Comparison of ENCODE assay signal across 24 cellular contexts in genomic region chr12:47067778-47068431, GRCh38. TPM values are rescaled to one million over a fixed set of nuclear protein-coding genes. Genes with fewer than 3 reads are reported as not detected.
DNase-seq lines count a peak whose midpoint lies in the region; ATAC-seq and TF ChIP-seq lines count a peak whose summit lies in the region.
"Had no signal": no experiment of that assay in that cellular context is flagged by ENCODE, and none has a peak within 500 bp of the region (broad histone marks: within the 10 kb centered on the region; RNA-seq: fewer than 3 reads in every experiment).

No MANE protein-coding gene starts in this region.

- H3K27me3 ChIP-seq in HUES48 (ENCODE audit: control insufficient read depth, insufficient read depth, low read length) (no peaks in the 10 kb centered on the region), right cardiac atrium (ENCODE audit: control insufficient read depth, insufficient read depth) (no peaks in the 10 kb centered on the region)
- H3K27me3 ChIP-seq: BLaER1, esophagus muscularis mucosa, gastroesophageal sphincter, MG63, upper lobe of left lung had no signal

- peak overlapping the region; percentile 65 for H3K27ac ChIP-seq in HUES48 (ENCODE audit: low read depth, low read length)
- no peak overlapping the region for H3K27ac ChIP-seq in right cardiac atrium (ENCODE audit: low read length)
- H3K27ac ChIP-seq: BLaER1, esophagus muscularis mucosa, gastroesophageal sphincter, upper lobe of left lung had no signal

- H3K4me3 Mint-ChIP-seq in stimulated activated memory B cell treated with anti-CD40 and anti-IgM and Interleukin-4, amounts not matched to agents 10 μg/mL and 1 μg/mL and 100 μg/mL, for 72 hours = no peak overlapping the region
- H3K4me3 Mint-ChIP-seq: activated naive CD4-positive, alpha-beta T cell treated with anti-CD3 and anti-CD28 coated beads, Interleukin-2, amount 10 ng/mL, durations not matched to agents 7 days and 5 days; IgD-negative memory B cell; natural killer cell; stimulated activated naive CD8-positive, alpha-beta T cell treated with anti-CD3 and anti-CD28 coated beads, Interleukin-15, Interleukin-2, amounts not matched to agents 100 ng/mL and 50 ng/mL, for 24 hours; T-helper 17 cell had no signal

- no peak for ATAC-seq in stimulated activated memory B cell treated with anti-CD40 and anti-IgM and Interleukin-4, amounts not matched to agents 10 μg/mL and 1 μg/mL and 100 μg/mL, for 72 hours
- ATAC-seq in GM19023 (IDR thresholded peaks at IDR 0.05; ENCODE audit: unreplicated experiment) = no peak
- ATAC-seq in HG03460 (IDR thresholded peaks at IDR 0.05; ENCODE audit: unreplicated experiment) = no peak
- ATAC-seq in right cardiac atrium = no peak
- ATAC-seq: gastroesophageal sphincter, natural killer cell, T-helper 17 cell had no signal

- intact Hi-C loops in right cardiac atrium (cut with DNase I) = no loop called here

- H3K36me3 ChIP-seq in HUES48 (ENCODE audit: control insufficient read depth, insufficient read depth, low read length) = no peaks in the 10 kb centered on the region
- H3K36me3 ChIP-seq: BLaER1, esophagus muscularis mucosa, gastroesophageal sphincter, MG63, upper lobe of left lung had no signal

- H3K27ac Mint-ChIP-seq in stimulated activated memory B cell treated with anti-CD40 and anti-IgM and Interleukin-4, amounts not matched to agents 10 μg/mL and 1 μg/mL and 100 μg/mL, for 72 hours = peak overlapping the region; percentile 81
- H3K27ac Mint-ChIP-seq: activated naive CD4-positive, alpha-beta T cell treated with anti-CD3 and anti-CD28 coated beads, Interleukin-2, amount 10 ng/mL, durations not matched to agents 7 days and 5 days; natural killer cell; T-helper 17 cell had no signal

- H3K9ac ChIP-seq in HUES48 (ENCODE audit: low read depth, low read length) = no peak overlapping the region
- H3K9ac ChIP-seq: BLaER1 had no signal

- no peaks in the 10 kb centered on the region for H3K27me3 Mint-ChIP-seq in stimulated activated memory B cell treated with anti-CD40 and anti-IgM and Interleukin-4, amounts not matched to agents 10 μg/mL and 1 μg/mL and 100 μg/mL, for 72 hours
- H3K27me3 Mint-ChIP-seq: activated naive CD4-positive, alpha-beta T cell treated with anti-CD3 and anti-CD28 coated beads, Interleukin-2, amount 10 ng/mL, durations not matched to agents 7 days and 5 days; IgD-negative memory B cell; progenitor cell of endocrine pancreas; stimulated activated naive CD8-positive, alpha-beta T cell treated with anti-CD3 and anti-CD28 coated beads, Interleukin-15, Interleukin-2, amounts not matched to agents 100 ng/mL and 50 ng/mL, for 24 hours; T-helper 17 cell had no signal

- no peak overlapping the region for H3K4me3 ChIP-seq in HUES48 (ENCODE audit: low read depth, low read length)
- H3K4me3 ChIP-seq in choroid plexus epithelial cell (ENCODE audit: low read depth, low read length) = no peak overlapping the region
- H3K4me3 ChIP-seq in right cardiac atrium (ENCODE audit: low read length) = no peak overlapping the region
- H3K4me3 ChIP-seq: BLaER1, esophagus muscularis mucosa, gastroesophageal sphincter, MG63, upper lobe of left lung had no signal

- H3K9me3 ChIP-seq in HUES48 (ENCODE audit: control insufficient read depth, insufficient read depth, low read length) (no peaks in the 10 kb centered on the region), right cardiac atrium (ENCODE audit: control insufficient read depth, low read length) (no peaks in the 10 kb centered on the region)
- H3K9me3 ChIP-seq: BLaER1, Caco-2, esophagus muscularis mucosa, gastroesophageal sphincter, MG63, upper lobe of left lung had no signal

- DNase-seq in NCI-H524 (lab: John Stamatoyannopoulos, UW) (peak; percentile 1 to 15), NCI-H524 treated with DMSO at 0.1 percent for 48 hours (lab: John Stamatoyannopoulos, UW) (no peak), choroid plexus epithelial cell (ENCODE audit: low read depth) (peak; percentile 42), right cardiac atrium (no peak)
- DNase-seq: activated CD4-positive, alpha-beta T cell treated with anti-CD3 and anti-CD28 coated beads, Interleukin-2, amount 50 U/mL, for 4 hours; activated naive CD4-positive, alpha-beta T cell treated with anti-CD3 and anti-CD28 coated beads, Interleukin-2, amount 10 ng/mL, durations not matched to agents 7 days and 5 days; Caco-2; effector memory CD4-positive, alpha-beta T cell; natural killer cell; NCI-H187; NK-92 treated with Interleukin-12 subunit alpha and Interleukin-12 subunit beta, amount 100 ng/mL, for 24 hours; T-helper 17 cell; upper lobe of left lung had no signal

- TF ChIP-seq CTCF in choroid plexus epithelial cell (conservative IDR thresholded peaks at IDR 0.05; ENCODE audit: low read depth, low read length) = no peak

- H3K9me3 Mint-ChIP-seq in stimulated activated memory B cell treated with anti-CD40 and anti-IgM and Interleukin-4, amounts not matched to agents 10 μg/mL and 1 μg/mL and 100 μg/mL, for 72 hours = no peaks in the 10 kb centered on the region
- H3K9me3 Mint-ChIP-seq: activated naive CD4-positive, alpha-beta T cell treated with anti-CD3 and anti-CD28 coated beads, Interleukin-2, amount 10 ng/mL, durations not matched to agents 7 days and 5 days; natural killer cell had no signal

- H3K4me1 ChIP-seq in HUES48 (ENCODE audit: control insufficient read depth, insufficient read depth, low read length) = peaks cover 19% of the 10 kb centered on the region
- no peaks in the 10 kb centered on the region for H3K4me1 ChIP-seq in right cardiac atrium (ENCODE audit: control insufficient read depth, insufficient read depth, low read length)
- H3K4me1 ChIP-seq: BLaER1, Caco-2, upper lobe of left lung had no signal

- no peaks in the 10 kb centered on the region for H3K36me3 Mint-ChIP-seq in stimulated activated memory B cell treated with anti-CD40 and anti-IgM and Interleukin-4, amounts not matched to agents 10 μg/mL and 1 μg/mL and 100 μg/mL, for 72 hours
- H3K36me3 Mint-ChIP-seq: activated naive CD4-positive, alpha-beta T cell treated with anti-CD3 and anti-CD28 coated beads, Interleukin-2, amount 10 ng/mL, durations not matched to agents 7 days and 5 days; natural killer cell had no signal

- 76% methylated on average over 5 of the region's 5 CpGs for WGBS in right cardiac atrium

- H3K4me1 Mint-ChIP-seq in stimulated activated memory B cell treated with anti-CD40 and anti-IgM and Interleukin-4, amounts not matched to agents 10 μg/mL and 1 μg/mL and 100 μg/mL, for 72 hours = peaks cover 25% of the 10 kb centered on the region
- H3K4me1 Mint-ChIP-seq: activated naive CD4-positive, alpha-beta T cell treated with anti-CD3 and anti-CD28 coated beads, Interleukin-2, amount 10 ng/mL, durations not matched to agents 7 days and 5 days; natural killer cell had no signal

RNA-seq across cellular contexts. Expression of gene PCED1B, which starts 11.5 kb away (rescaled TPM):
- 1 to 10 TPM; 1.3 to 2.3 (median 1.7) TPM for total RNA-seq in right cardiac atrium
- polyA plus RNA-seq in right cardiac atrium = 1.3 TPM

RNA-seq across cellular contexts. Expression of gene AMIGO2, which starts 11.9 kb away (rescaled TPM):
- total RNA-seq in right cardiac atrium = 1 to 10 TPM; 5.4 to 8.7 (median 6.9) TPM
- 5.2 TPM for polyA plus RNA-seq in right cardiac atrium

Comparison
In these comparisons a context has a peak if more than half of its experiments do, and no peak if none do; other contexts are left out.
1. DNase-seq: peak in NCI-H524 (2 of 2) and choroid plexus epithelial cell (single experiment); none in NCI-H524 treated with DMSO at 0.1 percent for 48 hours (single experiment) and right cardiac atrium (0 of 3).